ENCODE assay signal across 8 cellular contexts in the genomic region with DNA sequence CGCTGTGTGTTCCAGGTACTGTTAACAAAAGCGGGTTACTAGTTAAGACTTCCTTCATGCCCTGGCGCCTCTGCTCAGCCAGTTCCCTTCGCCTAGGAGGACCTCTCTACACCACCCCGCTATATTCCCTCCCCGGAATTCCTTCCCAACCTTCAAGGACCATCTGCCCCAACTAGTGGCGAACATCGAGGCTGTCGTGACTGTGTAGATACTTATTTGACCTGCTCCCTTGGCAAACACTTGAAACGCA. TPM values are rescaled to one million over a fixed set of nuclear protein-coding genes. Genes with fewer than 3 reads are reported as not detected.
DNase-seq lines count a peak whose midpoint lies in the region; ATAC-seq and TF ChIP-seq lines count a peak whose summit lies in the region.

No MANE protein-coding gene starts in this region.

- peak overlapping the region; percentile 74 for H3K4me3 ChIP-seq in BE2C (ENCODE audit: low read depth, low read length)
- H3K4me3 ChIP-seq in fibroblast of villous mesenchyme (ENCODE audit: low read depth, low read length), result peak overlapping the region; percentile 86
- peak overlapping the region; percentile 92 for H3K4me3 ChIP-seq in ovary

- TF ChIP-seq CTCF in BE2C (IDR thresholded peaks at IDR 0.05; ENCODE audit: low read depth, low read length) (peak; percentile 25), fibroblast of villous mesenchyme (IDR thresholded peaks at IDR 0.05; ENCODE audit: insufficient read depth, low read depth, low read length) (peak; percentile 25), ovary (IDR thresholded peaks at IDR 0.05) (no peak)

- TF ChIP-seq EP300 in ovary (IDR thresholded peaks at IDR 0.05), result no peak

- H3K9me3 ChIP-seq in BE2C, result no peaks in the 10 kb centered on the region
- no peaks in the 10 kb centered on the region for H3K9me3 ChIP-seq in ovary

- no peaks in the 10 kb centered on the region for H3K27me3 ChIP-seq in BE2C
- H3K27me3 ChIP-seq in ovary, result no peaks in the 10 kb centered on the region

- no peaks in the 10 kb centered on the region for H3K4me1 ChIP-seq in BE2C
- peaks cover 8% of the 10 kb centered on the region for H3K4me1 ChIP-seq in ovary (ENCODE audit: insufficient read depth)

- DNase-seq in BE2C, result no peak
- DNase-seq in fibroblast of villous mesenchyme (ENCODE audit: low read depth), result no peak
- no peak for DNase-seq in ovary
- DNase-seq in superior temporal gyrus (ENCODE audit: extremely low spot score), result no peak
- no peak for DNase-seq in MV-4-11 (lab: John Stamatoyannopoulos, UW)

- 0 to 1% (median 0%) methylated on average over 10 of the region's 10 CpGs for WGBS in ovary, 3 donors

- ATAC-seq in GM18505 (IDR thresholded peaks at IDR 0.05; ENCODE audit: unreplicated experiment), result peak; percentile 16
- ATAC-seq in HG03066 (IDR thresholded peaks at IDR 0.05; ENCODE audit: low read depth, unreplicated experiment), result peak; percentile 14
- peak; percentile 68 for ATAC-seq in SK-N-SH treated with all-trans-retinoic acid at 6 μM for 48 hours

- TF ChIP-seq POLR2A in GM18505 (IDR thresholded peaks at IDR 0.05; ENCODE audit: borderline replicate concordance, extremely low read depth, insufficient read depth, insufficient read length) (no peak), ovary (IDR thresholded peaks at IDR 0.05) (no peak)

- H3K36me3 ChIP-seq in BE2C (no peaks in the 10 kb centered on the region), ovary (no peaks in the 10 kb centered on the region)

- intact Hi-C loops in ovary (cut with DNase I), result loop anchor here in 1 of 4 donors (10.0 kb wide), 1 partner anchor 63 kb away; no protein-coding TSS in a partner anchor

- H3K27ac ChIP-seq in ovary, result peak overlapping the region; percentile 97 to 99

TF ChIP-seq in SK-N-SH treated with all-trans-retinoic acid at 6 μM for 48 hours, 23 proteins besides CTCF, POLR2A, EP300 and RAD21:
- TF ChIP-seq TCF4 (CRISPR knock-in tag; IDR thresholded peaks at IDR 0.05; ENCODE audit: borderline replicate concordance), result no peak
- TF ChIP-seq OSR1 (CRISPR knock-in tag; IDR thresholded peaks at IDR 0.05), result no peak
- TF ChIP-seq, protein P1, sequence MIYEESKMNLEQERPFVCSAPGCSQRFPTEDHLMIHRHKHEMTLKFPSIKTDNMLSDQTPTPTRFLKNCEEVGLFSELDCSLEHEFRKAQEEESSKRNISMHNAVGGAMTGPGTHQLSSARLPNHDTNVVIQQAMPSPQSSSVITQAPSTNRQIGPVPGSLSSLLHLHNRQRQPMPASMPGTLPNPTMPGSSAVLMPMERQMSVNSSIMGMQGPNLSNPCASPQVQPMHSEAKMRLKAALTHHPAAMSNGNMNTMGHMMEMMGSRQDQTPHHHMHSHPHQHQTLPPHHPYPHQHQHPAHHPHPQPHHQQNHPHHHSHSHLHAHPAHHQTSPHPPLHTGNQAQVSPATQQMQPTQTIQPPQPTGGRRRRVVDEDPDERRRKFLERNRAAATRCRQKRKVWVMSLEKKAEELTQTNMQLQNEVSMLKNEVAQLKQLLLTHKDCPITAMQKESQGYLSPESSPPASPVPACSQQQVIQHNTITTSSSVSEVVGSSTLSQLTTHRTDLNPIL (CRISPR knock-in tag; IDR thresholded peaks at IDR 0.05; ENCODE audit: low read depth), result no peak
- TF ChIP-seq RARB (CRISPR knock-in tag; IDR thresholded peaks at IDR 0.05), result no peak
- no peak for TF ChIP-seq BACH2 (CRISPR knock-in tag; IDR thresholded peaks at IDR 0.05; ENCODE audit: borderline replicate concordance)
- TF ChIP-seq, protein P2, sequence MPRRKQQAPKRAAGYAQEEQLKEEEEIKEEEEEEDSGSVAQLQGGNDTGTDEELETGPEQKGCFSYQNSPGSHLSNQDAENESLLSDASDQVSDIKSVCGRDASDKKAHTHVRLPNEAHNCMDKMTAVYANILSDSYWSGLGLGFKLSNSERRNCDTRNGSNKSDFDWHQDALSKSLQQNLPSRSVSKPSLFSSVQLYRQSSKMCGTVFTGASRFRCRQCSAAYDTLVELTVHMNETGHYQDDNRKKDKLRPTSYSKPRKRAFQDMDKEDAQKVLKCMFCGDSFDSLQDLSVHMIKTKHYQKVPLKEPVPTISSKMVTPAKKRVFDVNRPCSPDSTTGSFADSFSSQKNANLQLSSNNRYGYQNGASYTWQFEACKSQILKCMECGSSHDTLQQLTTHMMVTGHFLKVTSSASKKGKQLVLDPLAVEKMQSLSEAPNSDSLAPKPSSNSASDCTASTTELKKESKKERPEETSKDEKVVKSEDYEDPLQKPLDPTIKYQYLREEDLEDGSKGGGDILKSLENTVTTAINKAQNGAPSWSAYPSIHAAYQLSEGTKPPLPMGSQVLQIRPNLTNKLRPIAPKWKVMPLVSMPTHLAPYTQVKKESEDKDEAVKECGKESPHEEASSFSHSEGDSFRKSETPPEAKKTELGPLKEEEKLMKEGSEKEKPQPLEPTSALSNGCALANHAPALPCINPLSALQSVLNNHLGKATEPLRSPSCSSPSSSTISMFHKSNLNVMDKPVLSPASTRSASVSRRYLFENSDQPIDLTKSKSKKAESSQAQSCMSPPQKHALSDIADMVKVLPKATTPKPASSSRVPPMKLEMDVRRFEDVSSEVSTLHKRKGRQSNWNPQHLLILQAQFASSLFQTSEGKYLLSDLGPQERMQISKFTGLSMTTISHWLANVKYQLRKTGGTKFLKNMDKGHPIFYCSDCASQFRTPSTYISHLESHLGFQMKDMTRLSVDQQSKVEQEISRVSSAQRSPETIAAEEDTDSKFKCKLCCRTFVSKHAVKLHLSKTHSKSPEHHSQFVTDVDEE (CRISPR knock-in tag; IDR thresholded peaks at IDR 0.05), result no peak
- TF ChIP-seq ARNTL (CRISPR knock-in tag; IDR thresholded peaks at IDR 0.05; ENCODE audit: borderline replicate concordance, low read depth), result no peak
- TF ChIP-seq, protein P3, sequence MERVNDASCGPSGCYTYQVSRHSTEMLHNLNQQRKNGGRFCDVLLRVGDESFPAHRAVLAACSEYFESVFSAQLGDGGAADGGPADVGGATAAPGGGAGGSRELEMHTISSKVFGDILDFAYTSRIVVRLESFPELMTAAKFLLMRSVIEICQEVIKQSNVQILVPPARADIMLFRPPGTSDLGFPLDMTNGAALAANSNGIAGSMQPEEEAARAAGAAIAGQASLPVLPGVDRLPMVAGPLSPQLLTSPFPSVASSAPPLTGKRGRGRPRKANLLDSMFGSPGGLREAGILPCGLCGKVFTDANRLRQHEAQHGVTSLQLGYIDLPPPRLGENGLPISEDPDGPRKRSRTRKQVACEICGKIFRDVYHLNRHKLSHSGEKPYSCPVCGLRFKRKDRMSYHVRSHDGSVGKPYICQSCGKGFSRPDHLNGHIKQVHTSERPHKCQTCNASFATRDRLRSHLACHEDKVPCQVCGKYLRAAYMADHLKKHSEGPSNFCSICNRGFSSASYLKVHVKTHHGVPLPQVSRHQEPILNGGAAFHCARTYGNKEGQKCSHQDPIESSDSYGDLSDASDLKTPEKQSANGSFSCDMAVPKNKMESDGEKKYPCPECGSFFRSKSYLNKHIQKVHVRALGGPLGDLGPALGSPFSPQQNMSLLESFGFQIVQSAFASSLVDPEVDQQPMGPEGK (CRISPR knock-in tag; IDR thresholded peaks at IDR 0.05; ENCODE audit: borderline replicate concordance), result no peak
- no peak for TF ChIP-seq ZC3H10 (CRISPR knock-in tag; IDR thresholded peaks at IDR 0.05)
- TF ChIP-seq PPARA (CRISPR knock-in tag; IDR thresholded peaks at IDR 0.05; ENCODE audit: borderline replicate concordance), result no peak
- TF ChIP-seq ISL1 (CRISPR knock-in tag; IDR thresholded peaks at IDR 0.05), result no peak
- no peak for TF ChIP-seq ESRRG (CRISPR knock-in tag; IDR thresholded peaks at IDR 0.05)
- TF ChIP-seq, protein P4, sequence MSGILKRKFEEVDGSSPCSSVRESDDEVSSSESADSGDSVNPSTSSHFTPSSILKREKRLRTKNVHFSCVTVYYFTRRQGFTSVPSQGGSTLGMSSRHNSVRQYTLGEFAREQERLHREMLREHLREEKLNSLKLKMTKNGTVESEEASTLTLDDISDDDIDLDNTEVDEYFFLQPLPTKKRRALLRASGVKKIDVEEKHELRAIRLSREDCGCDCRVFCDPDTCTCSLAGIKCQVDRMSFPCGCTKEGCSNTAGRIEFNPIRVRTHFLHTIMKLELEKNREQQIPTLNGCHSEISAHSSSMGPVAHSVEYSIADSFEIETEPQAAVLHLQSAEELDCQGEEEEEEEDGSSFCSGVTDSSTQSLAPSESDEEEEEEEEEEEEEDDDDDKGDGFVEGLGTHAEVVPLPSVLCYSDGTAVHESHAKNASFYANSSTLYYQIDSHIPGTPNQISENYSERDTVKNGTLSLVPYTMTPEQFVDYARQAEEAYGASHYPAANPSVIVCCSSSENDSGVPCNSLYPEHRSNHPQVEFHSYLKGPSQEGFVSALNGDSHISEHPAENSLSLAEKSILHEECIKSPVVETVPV (CRISPR knock-in tag; IDR thresholded peaks at IDR 0.05), result no peak
- no peak for TF ChIP-seq GLIS3 (CRISPR knock-in tag; IDR thresholded peaks at IDR 0.05)
- no peak for TF ChIP-seq ZFP3 (CRISPR knock-in tag; IDR thresholded peaks at IDR 0.05)
- no peak for TF ChIP-seq ZNF8 (CRISPR knock-in tag; IDR thresholded peaks at IDR 0.05)
- no peak for TF ChIP-seq TOX (CRISPR knock-in tag; IDR thresholded peaks at IDR 0.05; ENCODE audit: borderline replicate concordance)

RNA-seq across cellular contexts. Expression of a gene that starts 0.5 kb away (rescaled TPM):
- polyA plus RNA-seq in BE2C (2012; ENCODE audit: insufficient read depth, insufficient read length, low read depth), result 51.7 TPM
- 53.5 and 64.3 TPM in 2 replicates for total RNA-seq in fibroblast of villous mesenchyme
- 10 to 100 TPM; 22.9 to 39.5 (median 33.8) TPM for total RNA-seq in ovary
- 10 to 100 TPM; 19.9 to 38.3 TPM for polyA plus RNA-seq in ovary

RNA-seq across cellular contexts. Expression of a gene that starts 9.6 kb away (rescaled TPM):
- 164 TPM for polyA plus RNA-seq in BE2C (2012; ENCODE audit: insufficient read depth, insufficient read length, low read depth)
- 128 and 177 TPM in 2 replicates for total RNA-seq in fibroblast of villous mesenchyme
- total RNA-seq in ovary, result 10 to 100 TPM; 69.0 to 95.4 (median 80.8) TPM
- polyA plus RNA-seq in ovary, result 100 to 1,000 TPM; 102 to 201 TPM

Comparison
In these comparisons a context has a peak if more than half of its experiments do, and no peak if none do; other contexts are left out.
1. CTCF ChIP-seq: peak in BE2C (single experiment) and fibroblast of villous mesenchyme (single experiment); none in ovary (0 of 3).
2. ATAC-seq: peak in every context shown above with its lines; median percentile 68 in SK-N-SH treated with all-trans-retinoic acid at 6 μM for 48 hours; 16 in GM18505; 14 in HG03066.
3. Peak in every context shown above with its lines, with median percentiles within 50 percentile points of each other: H3K4me3 ChIP-seq.